ENCODE assay signal across 16 cellular contexts in the genomic region with DNA sequence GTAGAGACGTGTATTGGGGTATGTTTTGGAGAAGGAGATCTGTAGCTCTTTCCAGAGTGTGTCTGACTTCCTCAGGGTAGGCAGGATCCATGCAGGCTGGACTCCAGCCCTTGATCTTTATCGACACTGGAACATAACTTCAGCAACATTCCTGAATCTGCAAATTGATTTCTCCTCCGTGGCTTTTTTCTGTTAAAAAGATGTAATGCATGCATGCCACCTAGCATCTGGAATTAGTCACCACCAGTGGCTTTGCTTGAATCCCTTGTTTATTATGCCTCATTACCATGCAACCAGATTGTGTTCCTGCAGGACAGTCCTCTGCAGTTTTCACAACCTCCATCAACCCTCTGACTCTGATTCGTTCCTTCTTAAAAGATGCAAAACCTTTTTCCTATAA.
DNase-seq lines count a peak whose midpoint lies in the region; ATAC-seq and FAIRE-seq lines count a peak whose summit lies in the region.
"Had no signal": no experiment of that assay in that cellular context is flagged by ENCODE, and none has a peak within 500 bp of the region (broad histone marks: within the 10 kb centered on the region; RNA-seq: fewer than 3 reads in every experiment).

No MANE protein-coding gene starts in this region.

- no peak overlapping the region for H3K9ac ChIP-seq in SK-N-MC (ENCODE audit: insufficient read length)

- H3K27ac ChIP-seq in SK-N-MC = peak overlapping the region; percentile 4; the same call in 1 of the 2 replicates
- H3K27ac ChIP-seq: SJCRH30, testis had no signal

- no peaks in the 10 kb centered on the region for H3K9me3 ChIP-seq in SK-N-MC (ENCODE audit: low read depth, low read length)
- H3K9me3 ChIP-seq: Caco-2, SJCRH30, testis had no signal

- H3K36me3 ChIP-seq in SK-N-MC (ENCODE audit: insufficient read depth, low read length) = no peaks in the 10 kb centered on the region
- H3K36me3 ChIP-seq: SJCRH30 had no signal

- DNase-seq in GM19239 (ENCODE audit: insufficient read length, low spot score) (no peak), SK-N-MC (ENCODE audit: low read depth, low spot score) (no peak), fibroblast of gingiva (ENCODE audit: low read depth) (peak; percentile 92), renal cortical epithelial cell (ENCODE audit: low read depth) (peak; percentile 80), NAMALWA (ENCODE audit: low spot score) (no peak), DMS153 treated with DMSO at 0.1 percent for 48 hours (lab: John Stamatoyannopoulos, UW; ENCODE audit: unreplicated experiment) (no peak)
- DNase-seq: activated T-cell treated with anti-CD3 and anti-CD28 coated beads, Interleukin-2, amount 50 U/mL, for 48 hours; aorta; Caco-2; NCI-H1092 treated with DMSO at 0.1 percent for 48 hours; NCI-H524 treated with DMSO at 0.1 percent for 48 hours; SJCRH30; testis had no signal

- no peak for ATAC-seq in HG03469 (IDR thresholded peaks at IDR 0.05; ENCODE audit: unreplicated experiment)
- ATAC-seq: GM12878 had no signal

- peak overlapping the region; percentile 28; the same call in 1 of the 2 replicates for H3K4me3 ChIP-seq in SK-N-MC
- H3K4me3 ChIP-seq: GM12878, SJCRH30, testis had no signal

- peak; percentile 8 for FAIRE-seq in GM19239 (lab: Jason Lieb, UNC)
- FAIRE-seq: GM12878, H1 had no signal

Comparison
In these comparisons a context has a peak if more than half of its experiments do, and no peak if none do; other contexts are left out.
1. DNase-seq: peak in fibroblast of gingiva (single experiment) and renal cortical epithelial cell (single experiment); none in GM19239 (single experiment), SK-N-MC (single experiment), NAMALWA (single experiment) and DMS153 treated with DMSO at 0.1 percent for 48 hours (single experiment).